Comparison of ENCODE assay signal across 8 cellular contexts in genomic region chr19:18029617-18030338, GRCh38. TPM values are rescaled to one million over a fixed set of nuclear protein-coding genes. Genes with fewer than 3 reads are reported as not detected.
DNase-seq lines count a peak whose midpoint lies in the region; ATAC-seq and TF ChIP-seq lines count a peak whose summit lies in the region.

No MANE protein-coding gene starts in this region.

- H3K9me3 ChIP-seq in BLaER1 treated with 17β-estradiol and CSF1 and Interleukin-3, amounts not matched to agents 10 nM and 100 nM (replicated peaks in 1 of 11), result no peaks in the 10 kb centered on the region
- H3K9me3 ChIP-seq in left lung, result no peaks in the 10 kb centered on the region

- peaks cover 48 to 73% (median 59%) of the 10 kb centered on the region in 10 experiments for H3K4me1 ChIP-seq in BLaER1 treated with 17β-estradiol and CSF1 and Interleukin-3, amounts not matched to agents 10 nM and 100 nM
- H3K4me1 ChIP-seq in left lung, result peaks cover 0 to 22% of the 10 kb centered on the region in 2 donors

- H3K4me1 Mint-ChIP-seq in activated B cell treated with CpG ODN at 0.5 μM for 24 hours, result peaks cover 31% of the 10 kb centered on the region
- H3K4me1 Mint-ChIP-seq in natural killer cell, result no peaks in the 10 kb centered on the region
- peaks cover 13% of the 10 kb centered on the region for H3K4me1 Mint-ChIP-seq in activated T-cell treated with anti-CD3 and anti-CD28 coated beads, Interleukin-2, amount 50 U/mL, for 4 hours (ENCODE audit: low read depth)

- CTCF ChIA-PET in activated B cell treated with CpG ODN at 0.5 μM for 24 hours (lab: Charles Lee), result interaction anchor here (1.4 kb wide), 1 partner anchor 22 kb away, joined by 5 read pairs; the partner anchor contains the start of gene ARRDC2

- no peaks in the 10 kb centered on the region for H3K36me3 ChIP-seq in BLaER1 treated with 17β-estradiol and CSF1 and Interleukin-3, amounts not matched to agents 10 nM and 100 nM
- H3K36me3 ChIP-seq in left lung, result no peaks in the 10 kb centered on the region

- H3K9ac ChIP-seq in BLaER1 treated with 17β-estradiol and CSF1 and Interleukin-3, amounts not matched to agents 10 nM and 100 nM, result peak overlapping the region in 4 of 11 experiments; percentile 1 to 29 (median 14); a peak in 4 of 22 replicates

- DNase-seq in NCI-H1105 (lab: John Stamatoyannopoulos, UW) (peak; percentile 27), activated B cell treated with CpG ODN at 0.5 μM for 24 hours (no peak), left lung (no peak), natural killer cell (no peak), 8988T (no peak)
- DNase-seq in activated T-cell treated with anti-CD3 and anti-CD28 coated beads, Interleukin-2, amount 50 U/mL, for 4 hours, result no peak

- intact Hi-C loops in activated B cell treated with CpG ODN at 0.5 μM for 24 hours (cut with micrococcal nuclease), result no loop called here
- intact Hi-C loops in left lung (cut with DNase I), result no loop called here
- intact Hi-C loops in natural killer cell (cut with micrococcal nuclease), result no loop called here

- TF ChIP-seq CTCF in activated B cell treated with CpG ODN at 0.5 μM for 24 hours (IDR thresholded peaks at IDR 0.05), result no peak
- no peak for TF ChIP-seq CTCF in left lung (IDR thresholded peaks at IDR 0.05)
- no peak for TF ChIP-seq CTCF in natural killer cell (IDR thresholded peaks at IDR 0.05)

- H3K27ac ChIP-seq in BLaER1 treated with 17β-estradiol and CSF1 and Interleukin-3, amounts not matched to agents 10 nM and 100 nM, result peak overlapping the region in 7 of 11 experiments; percentile 2 to 99 (median 37); a peak in 9 of 22 replicates
- no peak overlapping the region for H3K27ac ChIP-seq in left lung

- POLR2A ChIA-PET in activated B cell treated with CpG ODN at 0.5 μM for 24 hours (lab: Charles Lee), result interaction anchor here (0.6 to 23.7 kb wide), 5 partner anchors 9 to 170 kb away, joined by 3 to 779 read pairs (median 5); partner anchors contain the start of genes ARRDC2 and RPL18A

- no peaks in the 10 kb centered on the region for H3K27me3 Mint-ChIP-seq in activated B cell treated with CpG ODN at 0.5 μM for 24 hours
- no peaks in the 10 kb centered on the region for H3K27me3 Mint-ChIP-seq in natural killer cell (ENCODE audit: low read depth in 2 of 2)
- no peaks in the 10 kb centered on the region for H3K27me3 Mint-ChIP-seq in activated T-cell treated with anti-CD3 and anti-CD28 coated beads, Interleukin-2, amount 50 U/mL, for 4 hours (ENCODE audit: low read depth)

- ATAC-seq in activated B cell treated with CpG ODN at 0.5 μM for 24 hours (ENCODE audit: low read depth) (no peak), left lung (peak; percentile 44), natural killer cell (no peak), GM19395 (IDR thresholded peaks at IDR 0.05; ENCODE audit: unreplicated experiment) (no peak)
- ATAC-seq in activated T-cell treated with anti-CD3 and anti-CD28 coated beads, Interleukin-2, amount 50 U/mL, for 4 hours, result no peak

- H3K9me3 Mint-ChIP-seq in activated B cell treated with CpG ODN at 0.5 μM for 24 hours (no peaks in the 10 kb centered on the region), natural killer cell (no peaks in the 10 kb centered on the region)
- H3K9me3 Mint-ChIP-seq in activated T-cell treated with anti-CD3 and anti-CD28 coated beads, Interleukin-2, amount 50 U/mL, for 4 hours, result no peaks in the 10 kb centered on the region

- no peaks in the 10 kb centered on the region for H3K36me3 Mint-ChIP-seq in activated B cell treated with CpG ODN at 0.5 μM for 24 hours (ENCODE audit: low read depth)
- H3K36me3 Mint-ChIP-seq in natural killer cell, result no peaks in the 10 kb centered on the region
- no peaks in the 10 kb centered on the region for H3K36me3 Mint-ChIP-seq in activated T-cell treated with anti-CD3 and anti-CD28 coated beads, Interleukin-2, amount 50 U/mL, for 4 hours (ENCODE audit: insufficient read depth)

- H3K4me3 ChIP-seq in BLaER1 treated with 17β-estradiol and CSF1 and Interleukin-3, amounts not matched to agents 10 nM and 100 nM, result no peak overlapping the region
- no peak overlapping the region for H3K4me3 ChIP-seq in left lung

- H3K4me2 ChIP-seq in BLaER1 treated with 17β-estradiol and CSF1 and Interleukin-3, amounts not matched to agents 10 nM and 100 nM, result peak overlapping the region in 8 of 11 experiments; percentile 5 to 45 (median 26); a peak in 10 of 22 replicates

- no peaks in the 10 kb centered on the region for H4K20me1 ChIP-seq in BLaER1 treated with 17β-estradiol and CSF1 and Interleukin-3, amounts not matched to agents 10 nM and 100 nM

- H3K4me3 Mint-ChIP-seq in activated B cell treated with CpG ODN at 0.5 μM for 24 hours (no peak overlapping the region), natural killer cell (no peak overlapping the region)
- H3K4me3 Mint-ChIP-seq in activated T-cell treated with anti-CD3 and anti-CD28 coated beads, Interleukin-2, amount 50 U/mL, for 4 hours, result no peak overlapping the region

- H3K27me3 ChIP-seq in BLaER1 treated with 17β-estradiol and CSF1 and Interleukin-3, amounts not matched to agents 10 nM and 100 nM, result no peaks in the 10 kb centered on the region
- H3K27me3 ChIP-seq in left lung, result no peaks in the 10 kb centered on the region

- H3K27ac Mint-ChIP-seq in activated B cell treated with CpG ODN at 0.5 μM for 24 hours (peak overlapping the region; percentile 24), natural killer cell (no peak overlapping the region)

RNA-seq across cellular contexts. Expression of gene ARRDC2, which starts 21.8 kb away (rescaled TPM):
- total RNA-seq in activated B cell treated with CpG ODN at 0.5 μM for 24 hours, result 147 and 168 TPM in 2 replicates
- 10 to 100 TPM; 23.3 to 37.8 TPM for total RNA-seq in left lung
- total RNA-seq in natural killer cell, result 100 to 1,000 TPM; 110 to 131 (median 121) TPM
- 10 to 100 TPM; 19.4 to 24.4 (median 22.4) TPM for total RNA-seq in activated T-cell treated with anti-CD3 and anti-CD28 coated beads, Interleukin-2, amount 50 U/mL, for 4 hours

RNA-seq across cellular contexts. Expression of gene IL12RB1, which starts 57.0 kb away (rescaled TPM):
- total RNA-seq in activated B cell treated with CpG ODN at 0.5 μM for 24 hours, result 19.9 and 20.9 TPM in 2 replicates
- 1 to 10 TPM; 3.1 to 5.4 TPM for total RNA-seq in left lung
- total RNA-seq in natural killer cell, result 100 to 1,000 TPM in 1 of 3 donors, 10 to 100 TPM in 2; 90.1 to 105 (median 95.7) TPM
- 10 to 100 TPM; 10.4 to 16.1 (median 14.8) TPM for total RNA-seq in activated T-cell treated with anti-CD3 and anti-CD28 coated beads, Interleukin-2, amount 50 U/mL, for 4 hours

Comparison
In these comparisons a context has a peak if more than half of its experiments do, and no peak if none do; other contexts are left out.
1. H3K27ac ChIP-seq: peak in BLaER1 treated with 17β-estradiol and CSF1 and Interleukin-3, amounts not matched to agents 10 nM and 100 nM (7 of 11); none in left lung (0 of 2).